Comparison of ENCODE assay signal across 7 cellular contexts in the genomic region with DNA sequence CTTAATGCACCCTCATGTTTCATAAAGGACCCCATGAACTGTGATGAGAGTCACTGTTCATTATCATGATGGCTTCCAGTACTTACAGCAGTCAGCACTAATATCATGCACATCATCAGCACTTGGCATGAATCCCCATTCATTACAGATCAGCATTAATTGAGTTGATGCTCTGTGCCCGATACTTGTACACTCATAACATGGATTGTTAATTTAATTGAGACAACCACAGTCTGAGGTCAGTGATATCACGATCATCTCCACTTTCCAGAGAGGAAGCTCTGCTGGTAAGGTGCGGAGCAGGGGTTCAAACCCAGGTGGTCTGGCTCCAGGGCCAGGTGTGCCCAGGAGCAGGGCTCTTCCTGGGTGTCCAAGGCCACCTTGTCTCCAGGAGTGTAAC. TPM values are rescaled to one million over a fixed set of nuclear protein-coding genes. Genes with fewer than 3 reads are reported as not detected.
"Had no signal": no experiment of that assay in that cellular context is flagged by ENCODE, and none has a peak within 500 bp of the region (broad histone marks: within the 10 kb centered on the region; RNA-seq: fewer than 3 reads in every experiment).

No MANE protein-coding gene starts in this region.

RNA-seq across cellular contexts. Expression of a gene that starts 21.2 kb away (rescaled TPM):
- total RNA-seq: GM23248, GM23338, H1, H4, H7, H9, HFFc6 had no signal
- polyA plus RNA-seq: GM23248, GM23338 had no signal
